ENCODE assay signal across 13 cellular contexts in the genomic region with DNA sequence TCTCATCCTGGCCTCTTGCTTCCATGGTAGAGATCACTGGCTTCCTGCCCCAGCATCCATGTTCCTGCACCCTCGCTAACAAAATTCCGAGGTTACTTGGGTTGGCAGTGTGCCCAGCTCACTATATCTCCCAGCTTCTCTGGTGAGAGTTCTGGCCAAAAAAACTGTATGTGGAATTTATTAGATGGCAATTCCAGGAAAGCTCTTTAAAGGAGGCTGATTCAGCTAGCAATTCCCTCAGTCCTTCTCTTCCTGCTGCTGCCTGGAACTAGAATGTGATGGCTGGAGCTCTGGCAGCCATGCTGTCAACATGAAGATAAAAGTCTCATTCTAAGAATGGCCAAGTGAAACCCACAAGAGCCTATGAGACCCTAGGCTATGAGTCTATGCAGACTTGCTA.
A peak's percentile ranks its signal among the peaks of the same experiment; 100 is the strongest.
DNase-seq lines count a peak whose midpoint lies in the region; ATAC-seq and TF ChIP-seq lines count a peak whose summit lies in the region.
"Had no signal": no experiment of that assay in that cellular context is flagged by ENCODE, and none has a peak within 500 bp of the region (broad histone marks: within the 10 kb centered on the region; RNA-seq: fewer than 3 reads in every experiment).

No MANE protein-coding gene starts in this region.

- H3K4me3 Mint-ChIP-seq in activated naive CD4-positive, alpha-beta T cell treated with anti-CD3 and anti-CD28 coated beads, Interleukin-2, amount 50 U/mL, for 24 hours: no peak overlapping the region
- no peak overlapping the region for H3K4me3 Mint-ChIP-seq in WTC11
- peak overlapping the region; percentile 62 to 77 for H3K4me3 Mint-ChIP-seq in effector memory CD8-positive, alpha-beta T cell

- no peaks in the 10 kb centered on the region for H3K27me3 Mint-ChIP-seq in activated naive CD4-positive, alpha-beta T cell treated with anti-CD3 and anti-CD28 coated beads, Interleukin-2, amount 50 U/mL, for 24 hours
- no peaks in the 10 kb centered on the region; the same call in 1 of the 2 replicates for H3K27me3 Mint-ChIP-seq in WTC11 (ENCODE audit: low read depth)
- H3K27me3 Mint-ChIP-seq in effector memory CD8-positive, alpha-beta T cell: no peaks in the 10 kb centered on the region

- CTCF ChIA-PET in WTC11 (lab: Charles Lee): no interaction called here

- peak overlapping the region; percentile 86 for H3K27ac Mint-ChIP-seq in activated naive CD4-positive, alpha-beta T cell treated with anti-CD3 and anti-CD28 coated beads, Interleukin-2, amount 50 U/mL, for 24 hours
- no peak overlapping the region for H3K27ac Mint-ChIP-seq in WTC11
- peak overlapping the region; percentile 54 to 92 for H3K27ac Mint-ChIP-seq in effector memory CD8-positive, alpha-beta T cell

- ATAC-seq in WTC11 (no peak), GM19397 (IDR thresholded peaks at IDR 0.05; ENCODE audit: unreplicated experiment) (no peak), GM19328 (IDR thresholded peaks at IDR 0.05; ENCODE audit: unreplicated experiment) (no peak)
- ATAC-seq in effector memory CD8-positive, alpha-beta T cell (replicated peaks): no peak
- ATAC-seq: SK-N-SH treated with all-trans-retinoic acid at 6 μM for 48 hours had no signal

- no peak for DNase-seq in activated naive CD4-positive, alpha-beta T cell (lab: John Stamatoyannopoulos, UW)
- DNase-seq in WTC11 (ENCODE audit: low spot score): no peak
- DNase-seq in effector memory CD8-positive, alpha-beta T cell: no peak
- no peak for DNase-seq in DMS 273 (lab: John Stamatoyannopoulos, UW; ENCODE audit: unreplicated experiment)
- DNase-seq in G401 (ENCODE audit: low spot score): no peak
- DNase-seq: cortex of kidney; NCI-H1092 treated with DMSO at 0.1 percent for 48 hours; NCI-H345; stimulated activated CD8-positive, alpha-beta memory T cell treated with anti-CD3 and anti-CD28 coated beads, Interleukin-4, amount 100 ng/mL, for 48 hours had no signal

- POLR2A ChIA-PET in WTC11 (lab: Charles Lee): no interaction called here

- in situ Hi-C loops in G401 (cut with HindIII; ENCODE audit: low sequenced_read_pairs): no loop called here

- peaks cover 25% of the 10 kb centered on the region for H3K36me3 Mint-ChIP-seq in activated naive CD4-positive, alpha-beta T cell treated with anti-CD3 and anti-CD28 coated beads, Interleukin-2, amount 50 U/mL, for 24 hours
- H3K36me3 Mint-ChIP-seq in WTC11: peaks cover 26% of the 10 kb centered on the region
- H3K36me3 Mint-ChIP-seq in effector memory CD8-positive, alpha-beta T cell (ENCODE audit: insufficient read depth): peaks cover 65% of the 10 kb centered on the region

- H3K9me3 Mint-ChIP-seq in activated naive CD4-positive, alpha-beta T cell treated with anti-CD3 and anti-CD28 coated beads, Interleukin-2, amount 50 U/mL, for 24 hours: peaks cover 11% of the 10 kb centered on the region
- H3K9me3 Mint-ChIP-seq in WTC11: peaks cover 13% of the 10 kb centered on the region
- peaks cover 0 to 4% of the 10 kb centered on the region in 2 donors for H3K9me3 Mint-ChIP-seq in effector memory CD8-positive, alpha-beta T cell

- H3K4me1 Mint-ChIP-seq in activated naive CD4-positive, alpha-beta T cell treated with anti-CD3 and anti-CD28 coated beads, Interleukin-2, amount 50 U/mL, for 24 hours: peaks cover 59% of the 10 kb centered on the region
- peaks cover 22% of the 10 kb centered on the region for H3K4me1 Mint-ChIP-seq in WTC11
- peaks cover 70 to 72% of the 10 kb centered on the region in 2 donors for H3K4me1 Mint-ChIP-seq in effector memory CD8-positive, alpha-beta T cell (ENCODE audit: low read depth in 2 of 2)

- no peak for TF ChIP-seq CTCF in WTC11 (IDR thresholded peaks at IDR 0.05)

TF ChIP-seq in WTC11, 78 proteins besides CTCF, POLR2A, EP300 and RAD21:
- TF ChIP-seq GTF2I (CRISPR knock-in tag; conservative IDR thresholded peaks at IDR 0.05) (0 out of 2 replicates have a peak, but pooled peaks have one; percentile 28), CREM (CRISPR knock-in tag; IDR thresholded peaks at IDR 0.05) (no peak)

Comparison
In these comparisons a context has a peak if more than half of its experiments do, and no peak if none do; other contexts are left out.
1. H3K4me3 Mint-ChIP-seq: peak in effector memory CD8-positive, alpha-beta T cell (2 of 2); none in activated naive CD4-positive, alpha-beta T cell treated with anti-CD3 and anti-CD28 coated beads, Interleukin-2, amount 50 U/mL, for 24 hours (single experiment) and WTC11 (single experiment).